ENCODE assay signal across 1 cellular context in the genomic region with DNA sequence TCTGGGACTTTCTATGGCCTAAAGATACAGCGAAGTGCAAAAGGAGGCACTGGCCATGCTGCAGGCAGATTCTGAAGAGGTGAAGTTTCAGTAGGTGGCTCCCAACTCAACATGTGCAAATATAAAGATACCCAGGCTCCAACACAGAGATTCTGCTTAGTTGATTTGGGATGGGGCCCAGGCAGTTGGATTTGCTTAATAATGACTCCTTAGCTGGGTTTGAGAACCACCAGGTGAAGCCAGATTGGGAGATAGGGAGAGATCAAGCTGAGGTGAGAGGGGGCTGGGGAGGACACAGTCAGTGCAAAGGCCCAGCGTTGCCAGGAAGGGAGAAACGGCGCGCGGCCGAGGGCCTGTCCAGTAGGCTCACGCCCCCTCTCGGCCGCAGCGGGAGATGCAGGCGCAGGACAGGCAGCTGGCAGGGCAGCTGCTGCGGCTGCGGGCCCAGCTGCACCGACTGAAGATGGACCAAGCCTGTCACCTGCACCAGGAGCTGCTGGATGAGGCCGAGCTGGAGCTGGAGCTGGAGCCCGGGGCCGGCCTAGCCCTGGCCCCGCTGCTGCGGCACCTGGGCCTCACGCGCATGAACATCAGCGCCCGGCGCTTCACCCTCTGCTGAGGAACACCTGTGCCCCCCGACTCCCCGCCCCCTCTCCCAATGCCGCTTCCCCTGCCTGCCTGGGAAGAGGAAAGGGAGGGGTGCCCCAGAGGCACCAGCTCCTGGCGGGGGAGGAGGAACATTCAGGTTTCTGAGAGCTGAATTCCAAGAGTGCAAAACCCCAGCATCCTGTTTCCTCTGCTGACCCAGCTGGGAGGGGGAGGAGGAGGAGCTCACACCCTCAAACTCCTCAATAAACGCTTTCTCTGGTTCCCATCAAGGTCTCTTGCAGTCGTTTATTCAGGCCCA.
A peak's percentile ranks its signal among the peaks of the same experiment; 100 is the strongest.
TF ChIP-seq lines count a peak whose summit lies in the region.

No MANE protein-coding gene starts in this region.

TF ChIP-seq in HepG2, 621 proteins besides CTCF, POLR2A, EP300 and RAD21 (continued from another document and continues in another):
- TF ChIP-seq ZNF280D (CRISPR knock-in tag; IDR thresholded peaks at IDR 0.05), result peak; percentile 90
- TF ChIP-seq ZNF446 (CRISPR knock-in tag; IDR thresholded peaks at IDR 0.05), result no peak
- TF ChIP-seq ZBTB2 (CRISPR knock-in tag; IDR thresholded peaks at IDR 0.05; ENCODE audit: low read depth), result peak; percentile 46; the same call in 1 of the 2 replicates
- TF ChIP-seq, protein P1, sequence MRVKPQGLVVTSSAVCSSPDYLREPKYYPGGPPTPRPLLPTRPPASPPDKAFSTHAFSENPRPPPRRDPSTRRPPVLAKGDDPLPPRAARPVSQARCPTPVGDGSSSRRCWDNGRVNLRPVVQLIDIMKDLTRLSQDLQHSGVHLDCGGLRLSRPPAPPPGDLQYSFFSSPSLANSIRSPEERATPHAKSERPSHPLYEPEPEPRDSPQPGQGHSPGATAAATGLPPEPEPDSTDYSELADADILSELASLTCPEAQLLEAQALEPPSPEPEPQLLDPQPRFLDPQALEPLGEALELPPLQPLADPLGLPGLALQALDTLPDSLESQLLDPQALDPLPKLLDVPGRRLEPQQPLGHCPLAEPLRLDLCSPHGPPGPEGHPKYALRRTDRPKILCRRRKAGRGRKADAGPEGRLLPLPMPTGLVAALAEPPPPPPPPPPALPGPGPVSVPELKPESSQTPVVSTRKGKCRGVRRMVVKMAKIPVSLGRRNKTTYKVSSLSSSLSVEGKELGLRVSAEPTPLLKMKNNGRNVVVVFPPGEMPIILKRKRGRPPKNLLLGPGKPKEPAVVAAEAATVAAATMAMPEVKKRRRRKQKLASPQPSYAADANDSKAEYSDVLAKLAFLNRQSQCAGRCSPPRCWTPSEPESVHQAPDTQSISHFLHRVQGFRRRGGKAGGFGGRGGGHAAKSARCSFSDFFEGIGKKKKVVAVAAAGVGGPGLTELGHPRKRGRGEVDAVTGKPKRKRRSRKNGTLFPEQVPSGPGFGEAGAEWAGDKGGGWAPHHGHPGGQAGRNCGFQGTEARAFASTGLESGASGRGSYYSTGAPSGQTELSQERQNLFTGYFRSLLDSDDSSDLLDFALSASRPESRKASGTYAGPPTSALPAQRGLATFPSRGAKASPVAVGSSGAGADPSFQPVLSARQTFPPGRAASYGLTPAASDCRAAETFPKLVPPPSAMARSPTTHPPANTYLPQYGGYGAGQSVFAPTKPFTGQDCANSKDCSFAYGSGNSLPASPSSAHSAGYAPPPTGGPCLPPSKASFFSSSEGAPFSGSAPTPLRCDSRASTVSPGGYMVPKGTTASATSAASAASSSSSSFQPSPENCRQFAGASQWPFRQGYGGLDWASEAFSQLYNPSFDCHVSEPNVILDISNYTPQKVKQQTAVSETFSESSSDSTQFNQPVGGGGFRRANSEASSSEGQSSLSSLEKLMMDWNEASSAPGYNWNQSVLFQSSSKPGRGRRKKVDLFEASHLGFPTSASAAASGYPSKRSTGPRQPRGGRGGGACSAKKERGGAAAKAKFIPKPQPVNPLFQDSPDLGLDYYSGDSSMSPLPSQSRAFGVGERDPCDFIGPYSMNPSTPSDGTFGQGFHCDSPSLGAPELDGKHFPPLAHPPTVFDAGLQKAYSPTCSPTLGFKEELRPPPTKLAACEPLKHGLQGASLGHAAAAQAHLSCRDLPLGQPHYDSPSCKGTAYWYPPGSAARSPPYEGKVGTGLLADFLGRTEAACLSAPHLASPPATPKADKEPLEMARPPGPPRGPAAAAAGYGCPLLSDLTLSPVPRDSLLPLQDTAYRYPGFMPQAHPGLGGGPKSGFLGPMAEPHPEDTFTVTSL (CRISPR knock-in tag; IDR thresholded peaks at IDR 0.05; ENCODE audit: borderline replicate concordance), result no peak
- no peak for TF ChIP-seq HOXA5 (CRISPR knock-in tag; IDR thresholded peaks at IDR 0.05)
- TF ChIP-seq, protein P2, sequence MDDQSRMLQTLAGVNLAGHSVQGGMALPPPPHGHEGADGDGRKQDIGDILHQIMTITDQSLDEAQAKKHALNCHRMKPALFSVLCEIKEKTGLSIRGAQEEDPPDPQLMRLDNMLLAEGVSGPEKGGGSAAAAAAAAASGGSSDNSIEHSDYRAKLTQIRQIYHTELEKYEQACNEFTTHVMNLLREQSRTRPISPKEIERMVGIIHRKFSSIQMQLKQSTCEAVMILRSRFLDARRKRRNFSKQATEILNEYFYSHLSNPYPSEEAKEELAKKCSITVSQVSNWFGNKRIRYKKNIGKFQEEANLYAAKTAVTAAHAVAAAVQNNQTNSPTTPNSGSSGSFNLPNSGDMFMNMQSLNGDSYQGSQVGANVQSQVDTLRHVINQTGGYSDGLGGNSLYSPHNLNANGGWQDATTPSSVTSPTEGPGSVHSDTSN (CRISPR knock-in tag; IDR thresholded peaks at IDR 0.05; ENCODE audit: borderline replicate concordance), result no peak
- TF ChIP-seq ZNF260 (CRISPR knock-in tag; IDR thresholded peaks at IDR 0.05; ENCODE audit: borderline replicate concordance, low read depth), result no peak
- TF ChIP-seq, protein P3, sequence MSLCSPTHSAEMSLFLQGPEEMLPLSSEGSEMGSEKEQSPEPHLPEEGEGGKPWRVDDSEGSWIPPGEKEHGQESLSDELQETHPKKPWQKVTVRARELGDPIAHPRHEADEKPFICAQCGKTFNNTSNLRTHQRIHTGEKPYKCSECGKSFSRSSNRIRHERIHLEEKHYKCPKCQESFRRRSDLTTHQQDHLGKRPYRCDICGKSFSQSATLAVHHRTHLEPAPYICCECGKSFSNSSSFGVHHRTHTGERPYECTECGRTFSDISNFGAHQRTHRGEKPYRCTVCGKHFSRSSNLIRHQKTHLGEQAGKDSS (CRISPR knock-in tag; IDR thresholded peaks at IDR 0.05; ENCODE audit: borderline replicate concordance, low read depth), result peak; percentile 39; the same call in 1 of the 2 replicates
- no peak for TF ChIP-seq SRF (IDR thresholded peaks at IDR 0.05; ENCODE audit: low read depth, low read length)
- TF ChIP-seq ZC3H13 (CRISPR knock-in tag; IDR thresholded peaks at IDR 0.05), result no peak
- no peak for TF ChIP-seq ZNF562 (CRISPR knock-in tag; IDR thresholded peaks at IDR 0.05; ENCODE audit: borderline replicate concordance)
- no peak for TF ChIP-seq HNF1A (IDR thresholded peaks at IDR 0.05; ENCODE audit: low read depth)
- TF ChIP-seq HNF1A (CRISPR knock-in tag; IDR thresholded peaks at IDR 0.05; ENCODE audit: borderline replicate concordance), result no peak
- TF ChIP-seq RNF2 (conservative IDR thresholded peaks at IDR 0.05; ENCODE audit: low read depth), result no peak
- TF ChIP-seq ZNF350 (CRISPR knock-in tag; IDR thresholded peaks at IDR 0.05; ENCODE audit: borderline replicate concordance, low read depth), result peak; percentile 55; the same call in 1 of the 2 replicates
- no peak for TF ChIP-seq ZNF510 (CRISPR knock-in tag; IDR thresholded peaks at IDR 0.05; ENCODE audit: low read depth)
- peak; percentile 18; the same call in 1 of the 2 replicates for TF ChIP-seq ZNF629 (CRISPR knock-in tag; conservative IDR thresholded peaks at IDR 0.05)
- TF ChIP-seq ZNF136 (CRISPR knock-in tag; IDR thresholded peaks at IDR 0.05; ENCODE audit: low read depth), result no peak
- no peak for TF ChIP-seq U2AF2 (IDR thresholded peaks at IDR 0.05; ENCODE audit: low read depth, low read length)
- peak; percentile 71 for TF ChIP-seq RBM39 (IDR thresholded peaks at IDR 0.05; ENCODE audit: low read depth, low read length, poor library complexity, severe bottlenecking)
- no peak for TF ChIP-seq NCOA1 (CRISPR knock-in tag; IDR thresholded peaks at IDR 0.05)
- peak; percentile 59; the same call in 1 of the 2 replicates for TF ChIP-seq TGIF2 (CRISPR knock-in tag; IDR thresholded peaks at IDR 0.05)
- no peak for TF ChIP-seq CREBL2 (CRISPR knock-in tag; IDR thresholded peaks at IDR 0.05; ENCODE audit: borderline replicate concordance)
- 0 out of 2 replicates have a peak, but pooled peaks have one; percentile 75 for TF ChIP-seq PCBP1 (IDR thresholded peaks at IDR 0.05; ENCODE audit: borderline replicate concordance, low read depth, low read length)
- TF ChIP-seq, protein P4, sequence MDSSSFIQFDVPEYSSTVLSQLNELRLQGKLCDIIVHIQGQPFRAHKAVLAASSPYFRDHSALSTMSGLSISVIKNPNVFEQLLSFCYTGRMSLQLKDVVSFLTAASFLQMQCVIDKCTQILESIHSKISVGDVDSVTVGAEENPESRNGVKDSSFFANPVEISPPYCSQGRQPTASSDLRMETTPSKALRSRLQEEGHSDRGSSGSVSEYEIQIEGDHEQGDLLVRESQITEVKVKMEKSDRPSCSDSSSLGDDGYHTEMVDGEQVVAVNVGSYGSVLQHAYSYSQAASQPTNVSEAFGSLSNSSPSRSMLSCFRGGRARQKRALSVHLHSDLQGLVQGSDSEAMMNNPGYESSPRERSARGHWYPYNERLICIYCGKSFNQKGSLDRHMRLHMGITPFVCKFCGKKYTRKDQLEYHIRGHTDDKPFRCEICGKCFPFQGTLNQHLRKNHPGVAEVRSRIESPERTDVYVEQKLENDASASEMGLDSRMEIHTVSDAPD (CRISPR knock-in tag; IDR thresholded peaks at IDR 0.05), result no peak
- TF ChIP-seq ELF4 (CRISPR knock-in tag; IDR thresholded peaks at IDR 0.05; ENCODE audit: borderline replicate concordance), result no peak
- no peak for TF ChIP-seq NCOR1 (IDR thresholded peaks at IDR 0.05; ENCODE audit: borderline replicate concordance, low read length)
- TF ChIP-seq SP2 (CRISPR knock-in tag; IDR thresholded peaks at IDR 0.05), result no peak
- no peak for TF ChIP-seq DRAP1 (CRISPR knock-in tag; IDR thresholded peaks at IDR 0.05)
- TF ChIP-seq NR1H2 (CRISPR knock-in tag; IDR thresholded peaks at IDR 0.05; ENCODE audit: borderline replicate concordance, low read depth), result no peak
